In the genomic region with DNA sequence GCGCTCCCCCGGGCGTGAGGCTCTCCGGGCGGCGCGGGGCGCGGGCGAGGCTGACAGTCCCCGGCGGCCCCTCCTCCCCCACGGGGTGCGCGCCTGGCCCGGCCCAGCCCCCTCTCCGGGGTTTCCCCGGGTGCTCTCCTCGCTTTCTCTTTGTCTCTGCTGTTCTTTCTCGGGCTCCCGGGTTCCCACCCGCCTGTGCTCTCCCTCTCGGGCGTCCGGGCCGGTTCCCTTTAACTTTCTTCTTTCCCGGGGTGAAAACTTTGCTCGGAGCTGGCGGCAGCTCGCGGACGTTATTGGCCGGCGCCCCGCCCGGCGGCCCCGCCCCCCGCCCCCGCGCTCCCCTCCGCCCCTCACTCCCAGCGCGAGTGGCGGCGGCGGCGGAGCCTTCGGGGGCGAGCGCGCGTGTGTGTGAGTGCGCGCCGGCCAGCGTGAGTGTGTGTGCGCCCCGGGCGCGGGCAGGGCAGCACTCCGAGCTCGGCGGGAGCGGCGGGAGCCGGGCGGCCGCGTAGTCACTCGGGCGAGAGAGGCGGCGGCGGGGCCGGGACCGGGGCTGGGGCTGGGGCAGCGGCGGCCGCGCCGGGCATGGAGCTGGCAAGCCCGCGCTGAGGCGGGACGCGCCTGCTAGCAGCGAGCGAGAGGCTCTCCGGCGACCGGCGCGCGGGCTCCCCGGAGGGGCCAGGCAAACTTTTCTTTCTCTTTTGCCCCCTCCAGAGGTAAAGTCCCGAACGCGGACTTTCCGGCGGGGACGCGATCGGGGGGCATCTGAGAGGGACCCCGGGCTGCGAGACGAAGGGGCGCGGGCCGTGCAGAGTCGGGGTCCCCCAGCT, we compare ENCODE assay signal across 9 cellular contexts. TPM values are rescaled to one million over a fixed set of nuclear protein-coding genes. Genes with fewer than 3 reads are reported as not detected.
DNase-seq lines count a peak whose midpoint lies in the region; ATAC-seq and TF ChIP-seq lines count a peak whose summit lies in the region.
"Had no signal": no experiment of that assay in that cellular context is flagged by ENCODE, and none has a peak within 500 bp of the region (broad histone marks: within the 10 kb centered on the region; RNA-seq: fewer than 3 reads in every experiment).

A gene (plus strand): TSS at position 353 of the 827 bp plus-strand sequence. CDS start 864 bp downstream, outside the sequence.

- POLR2A ChIA-PET in activated naive CD8-positive, alpha-beta T cell treated with anti-CD3 and anti-CD28 coated beads, Interleukin-2, amount 10 ng/mL, durations not matched to agents 7 days and 5 days (lab: Charles Lee), result no interaction called here

- H3K4me1 ChIP-seq in ES-I3 (ENCODE audit: insufficient read depth, low read length), result peaks cover 18% of the 10 kb centered on the region
- H3K4me1 ChIP-seq in Peyer's patch, result peaks cover 7 to 32% (median 19%) of the 10 kb centered on the region in 4 donors
- H3K4me1 ChIP-seq in left ventricle myocardium inferior, result peaks cover 52% of the 10 kb centered on the region
- H3K4me1 ChIP-seq in rectal smooth muscle tissue (ENCODE audit: control insufficient read depth, insufficient read depth, low read length), result peaks cover 4% of the 10 kb centered on the region

- H3K36me3 ChIP-seq in ES-I3 (ENCODE audit: insufficient read depth, low read length) (no peaks in the 10 kb centered on the region), Peyer's patch (no peaks in the 10 kb centered on the region), left ventricle myocardium inferior (no peaks in the 10 kb centered on the region), rectal smooth muscle tissue (ENCODE audit: control insufficient read depth, insufficient read depth, low read length) (no peaks in the 10 kb centered on the region)

- peaks cover 2% of the 10 kb centered on the region for H3K4me1 Mint-ChIP-seq in activated naive CD8-positive, alpha-beta T cell treated with anti-CD3 and anti-CD28 coated beads, Interleukin-2, amount 10 ng/mL, durations not matched to agents 7 days and 5 days

- no peaks in the 10 kb centered on the region for H3K9me3 Mint-ChIP-seq in activated naive CD8-positive, alpha-beta T cell treated with anti-CD3 and anti-CD28 coated beads, Interleukin-2, amount 10 ng/mL, durations not matched to agents 7 days and 5 days

- no peak within 1 kb of the TSS for H3K27ac Mint-ChIP-seq in activated naive CD8-positive, alpha-beta T cell treated with anti-CD3 and anti-CD28 coated beads, Interleukin-2, amount 10 ng/mL, durations not matched to agents 7 days and 5 days

- peaks cover 2% of the 10 kb centered on the region for H3K36me3 Mint-ChIP-seq in activated naive CD8-positive, alpha-beta T cell treated with anti-CD3 and anti-CD28 coated beads, Interleukin-2, amount 10 ng/mL, durations not matched to agents 7 days and 5 days

- no peak for TF ChIP-seq POLR2A in Peyer's patch (IDR thresholded peaks at IDR 0.05)

- H3K4me3 Mint-ChIP-seq in activated naive CD8-positive, alpha-beta T cell treated with anti-CD3 and anti-CD28 coated beads, Interleukin-2, amount 10 ng/mL, durations not matched to agents 7 days and 5 days, result peak within 1 kb of the TSS; percentile 80

- H3K27me3 ChIP-seq in Peyer's patch (peaks cover 0 to 9% of the 10 kb centered on the region in 2 donors), left ventricle myocardium inferior (ENCODE audit: low read depth) (peaks cover 68% of the 10 kb centered on the region), rectal smooth muscle tissue (ENCODE audit: control insufficient read depth, insufficient read depth, low read length) (peaks cover 4% of the 10 kb centered on the region)

- H3K4me3 ChIP-seq in Peyer's patch (peak within 1 kb of the TSS; percentile 38 to 77 (median 68)), left ventricle myocardium inferior (peak within 1 kb of the TSS; percentile 77), rectal smooth muscle tissue (ENCODE audit: low read length) (peak within 1 kb of the TSS; percentile 78)

- TF ChIP-seq CTCF in Peyer's patch (IDR thresholded peaks at IDR 0.05), result no peak
- no peak for TF ChIP-seq CTCF in left ventricle myocardium inferior (IDR thresholded peaks at IDR 0.05; ENCODE audit: borderline replicate concordance)

- peaks cover 61% of the 10 kb centered on the region for H3K27me3 Mint-ChIP-seq in activated naive CD8-positive, alpha-beta T cell treated with anti-CD3 and anti-CD28 coated beads, Interleukin-2, amount 10 ng/mL, durations not matched to agents 7 days and 5 days

- intact Hi-C loops in left ventricle myocardium inferior (cut with micrococcal nuclease), result no loop called here

- H3K9ac ChIP-seq in ES-I3 (ENCODE audit: low read depth, low read length) (peak within 1 kb of the TSS; percentile 53; the same call in 1 of the 2 replicates), rectal smooth muscle tissue (ENCODE audit: low read length) (peak within 1 kb of the TSS; percentile 38)

- H3K9me3 ChIP-seq in ES-I3 (ENCODE audit: control insufficient read depth, insufficient read depth, low read length), result no peaks in the 10 kb centered on the region
- no peaks in the 10 kb centered on the region for H3K9me3 ChIP-seq in Peyer's patch
- no peaks in the 10 kb centered on the region for H3K9me3 ChIP-seq in left ventricle myocardium inferior (replicated peaks)

- ATAC-seq in HG02571 (IDR thresholded peaks at IDR 0.05; ENCODE audit: unreplicated experiment), result peak; percentile 54
- peak; percentile 77 for ATAC-seq in activated naive CD8-positive, alpha-beta T cell treated with anti-CD3 and anti-CD28 coated beads, Interleukin-2, amount 10 ng/mL, durations not matched to agents 7 days and 5 days (ENCODE audit: low read depth)
- no peak for ATAC-seq in GM18861 (IDR thresholded peaks at IDR 0.05; ENCODE audit: unreplicated experiment)
- no peak for ATAC-seq in GM18873 (IDR thresholded peaks at IDR 0.05; ENCODE audit: low FRiP score, unreplicated experiment)

- DNase-seq in Peyer's patch, result peak in 2 of 3 donors; percentile 65 to 69
- peak; percentile 66 for DNase-seq in activated naive CD8-positive, alpha-beta T cell treated with anti-CD3 and anti-CD28 coated beads, Interleukin-2, amount 10 ng/mL, durations not matched to agents 7 days and 5 days
- DNase-seq in left ventricle myocardium inferior, result peak; percentile 59

- H3K27ac ChIP-seq in Peyer's patch (peak within 1 kb of the TSS; percentile 35 to 84 (median 70)), left ventricle myocardium inferior (replicated peaks) (peak within 1 kb of the TSS; percentile 85), rectal smooth muscle tissue (ENCODE audit: low read depth, low read length) (peak within 1 kb of the TSS; percentile 79)
- H3K27ac ChIP-seq: VCaP had no signal

RNA-seq across cellular contexts. Expression of the gene that starts here (rescaled TPM):
- total RNA-seq in Peyer's patch (10 to 100 TPM in 2 of 4 donors, 1 to 10 TPM in 2; 4.0 to 17.3 (median 10.9) TPM), left ventricle myocardium inferior (60.3 TPM)
- total RNA-seq in activated naive CD8-positive, alpha-beta T cell treated with anti-CD3 and anti-CD28 coated beads, Interleukin-2, amount 10 ng/mL, durations not matched to agents 7 days and 5 days, result under 1 TPM in 1 of 2 experiments, not detected in 1; 0.09 TPM

Comparison
In these comparisons a context has a peak if more than half of its experiments do, and no peak if none do; other contexts are left out.
1. RNA of the gene that starts here (total RNA-seq): 60.3 TPM in left ventricle myocardium inferior (single experiment) and 4.0 to 17.3 TPM in Peyer's patch; 0.09 TPM in activated naive CD8-positive, alpha-beta T cell treated with anti-CD3 and anti-CD28 coated beads, Interleukin-2, amount 10 ng/mL, durations not matched to agents 7 days and 5 days; every median in the first group is over 4 times any median in the second.
2. Peak in DNase-seq and ATAC-seq in activated naive CD8-positive, alpha-beta T cell treated with anti-CD3 and anti-CD28 coated beads, Interleukin-2, amount 10 ng/mL, durations not matched to agents 7 days and 5 days; RNA of the gene not detected or under 1 TPM.
3. Peak in every context shown above with its lines, with median percentiles within 50 percentile points of each other: DNase-seq, H3K27ac ChIP-seq and H3K4me3 ChIP-seq.